In the genomic region with DNA sequence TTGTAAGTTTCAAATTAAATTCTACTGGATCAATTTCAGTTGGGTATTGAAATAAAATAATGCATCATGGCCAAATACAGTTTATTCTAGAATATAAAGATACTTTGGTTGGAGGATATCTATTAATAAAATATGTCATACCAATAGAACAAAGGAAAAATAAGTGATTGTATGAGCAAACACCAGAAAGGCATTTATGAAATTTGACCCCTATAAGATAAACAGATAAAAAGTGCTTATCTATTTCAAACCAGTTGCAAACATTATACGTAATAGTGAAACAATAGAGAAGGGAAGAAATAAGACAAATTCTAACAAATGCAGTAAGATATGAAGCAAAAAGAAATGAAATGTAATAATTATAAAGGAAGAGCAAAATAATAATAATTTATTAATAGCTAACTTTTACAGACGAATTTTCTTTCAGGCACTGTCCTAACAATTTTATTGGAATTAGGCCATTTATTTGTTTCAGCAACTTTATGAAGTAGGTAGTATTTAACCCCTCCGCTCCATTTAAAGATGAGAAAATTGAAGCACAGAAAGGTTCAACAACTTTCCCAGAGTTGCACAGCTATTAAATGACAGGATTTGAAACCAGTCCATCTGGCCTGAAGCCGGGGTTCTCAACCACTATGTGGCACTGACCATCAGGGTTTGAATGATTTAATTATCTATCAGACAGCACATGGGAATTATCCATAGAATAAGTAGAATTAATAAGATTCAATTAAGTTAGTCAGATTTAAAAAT, we compare ENCODE assay signal across 2 cellular contexts.
TF ChIP-seq lines count a peak whose summit lies in the region.

No MANE protein-coding gene starts in this region.

TF ChIP-seq in HCT116, 20 proteins besides CTCF, POLR2A, EP300 and RAD21:
- TF ChIP-seq POLR2AphosphoS5 (IDR thresholded peaks at IDR 0.05; ENCODE audit: low read depth, low read length) (no peak), SP1 (IDR thresholded peaks at IDR 0.05; ENCODE audit: low read depth) (no peak), CEBPB (IDR thresholded peaks at IDR 0.05; ENCODE audit: low read depth) (no peak), EZH2phosphoT487 (IDR thresholded peaks at IDR 0.05; ENCODE audit: borderline replicate concordance) (no peak), ZNF274 (IDR thresholded peaks at IDR 0.05; ENCODE audit: low read depth, low read length) (no peak), CBX3 (IDR thresholded peaks at IDR 0.05; ENCODE audit: low read depth) (no peak), EZH2 (IDR thresholded peaks at IDR 0.05) (no peak), ELF1 (IDR thresholded peaks at IDR 0.05; ENCODE audit: borderline replicate concordance, low read depth) (no peak), SRF (IDR thresholded peaks at IDR 0.05; ENCODE audit: low read depth) (no peak), TCF7L2 (IDR thresholded peaks at IDR 0.05; ENCODE audit: borderline replicate concordance, extremely low read depth, insufficient read depth, insufficient read length) (no peak), FOSL1 (IDR thresholded peaks at IDR 0.05; ENCODE audit: low read depth) (no peak), JUND (IDR thresholded peaks at IDR 0.05) (no peak), YY1 (IDR thresholded peaks at IDR 0.05; ENCODE audit: extremely low read depth, insufficient replicate concordance, low read depth, low read length) (no peak)
- TF ChIP-seq, protein P1, sequence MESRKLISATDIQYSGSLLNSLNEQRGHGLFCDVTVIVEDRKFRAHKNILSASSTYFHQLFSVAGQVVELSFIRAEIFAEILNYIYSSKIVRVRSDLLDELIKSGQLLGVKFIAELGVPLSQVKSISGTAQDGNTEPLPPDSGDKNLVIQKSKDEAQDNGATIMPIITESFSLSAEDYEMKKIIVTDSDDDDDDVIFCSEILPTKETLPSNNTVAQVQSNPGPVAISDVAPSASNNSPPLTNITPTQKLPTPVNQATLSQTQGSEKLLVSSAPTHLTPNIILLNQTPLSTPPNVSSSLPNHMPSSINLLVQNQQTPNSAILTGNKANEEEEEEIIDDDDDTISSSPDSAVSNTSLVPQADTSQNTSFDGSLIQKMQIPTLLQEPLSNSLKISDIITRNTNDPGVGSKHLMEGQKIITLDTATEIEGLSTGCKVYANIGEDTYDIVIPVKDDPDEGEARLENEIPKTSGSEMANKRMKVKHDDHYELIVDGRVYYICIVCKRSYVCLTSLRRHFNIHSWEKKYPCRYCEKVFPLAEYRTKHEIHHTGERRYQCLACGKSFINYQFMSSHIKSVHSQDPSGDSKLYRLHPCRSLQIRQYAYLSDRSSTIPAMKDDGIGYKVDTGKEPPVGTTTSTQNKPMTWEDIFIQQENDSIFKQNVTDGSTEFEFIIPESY (IDR thresholded peaks at IDR 0.05; ENCODE audit: extremely low read depth, insufficient replicate concordance, low read length), result no peak
- TF ChIP-seq, protein P2, sequence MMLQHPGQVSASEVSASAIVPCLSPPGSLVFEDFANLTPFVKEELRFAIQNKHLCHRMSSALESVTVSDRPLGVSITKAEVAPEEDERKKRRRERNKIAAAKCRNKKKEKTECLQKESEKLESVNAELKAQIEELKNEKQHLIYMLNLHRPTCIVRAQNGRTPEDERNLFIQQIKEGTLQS (IDR thresholded peaks at IDR 0.05), result no peak
- TF ChIP-seq, protein P3, sequence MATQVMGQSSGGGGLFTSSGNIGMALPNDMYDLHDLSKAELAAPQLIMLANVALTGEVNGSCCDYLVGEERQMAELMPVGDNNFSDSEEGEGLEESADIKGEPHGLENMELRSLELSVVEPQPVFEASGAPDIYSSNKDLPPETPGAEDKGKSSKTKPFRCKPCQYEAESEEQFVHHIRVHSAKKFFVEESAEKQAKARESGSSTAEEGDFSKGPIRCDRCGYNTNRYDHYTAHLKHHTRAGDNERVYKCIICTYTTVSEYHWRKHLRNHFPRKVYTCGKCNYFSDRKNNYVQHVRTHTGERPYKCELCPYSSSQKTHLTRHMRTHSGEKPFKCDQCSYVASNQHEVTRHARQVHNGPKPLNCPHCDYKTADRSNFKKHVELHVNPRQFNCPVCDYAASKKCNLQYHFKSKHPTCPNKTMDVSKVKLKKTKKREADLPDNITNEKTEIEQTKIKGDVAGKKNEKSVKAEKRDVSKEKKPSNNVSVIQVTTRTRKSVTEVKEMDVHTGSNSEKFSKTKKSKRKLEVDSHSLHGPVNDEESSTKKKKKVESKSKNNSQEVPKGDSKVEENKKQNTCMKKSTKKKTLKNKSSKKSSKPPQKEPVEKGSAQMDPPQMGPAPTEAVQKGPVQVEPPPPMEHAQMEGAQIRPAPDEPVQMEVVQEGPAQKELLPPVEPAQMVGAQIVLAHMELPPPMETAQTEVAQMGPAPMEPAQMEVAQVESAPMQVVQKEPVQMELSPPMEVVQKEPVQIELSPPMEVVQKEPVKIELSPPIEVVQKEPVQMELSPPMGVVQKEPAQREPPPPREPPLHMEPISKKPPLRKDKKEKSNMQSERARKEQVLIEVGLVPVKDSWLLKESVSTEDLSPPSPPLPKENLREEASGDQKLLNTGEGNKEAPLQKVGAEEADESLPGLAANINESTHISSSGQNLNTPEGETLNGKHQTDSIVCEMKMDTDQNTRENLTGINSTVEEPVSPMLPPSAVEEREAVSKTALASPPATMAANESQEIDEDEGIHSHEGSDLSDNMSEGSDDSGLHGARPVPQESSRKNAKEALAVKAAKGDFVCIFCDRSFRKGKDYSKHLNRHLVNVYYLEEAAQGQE (IDR thresholded peaks at IDR 0.05; ENCODE audit: low read depth), result no peak

TF ChIP-seq in endothelial cell of umbilical vein, 7 proteins besides CTCF, POLR2A, EP300 and RAD21:
- no peak for TF ChIP-seq EZH2 (IDR thresholded peaks at IDR 0.05; ENCODE audit: borderline replicate concordance, low read depth, low read length, severe bottlenecking)
- peak; percentile 71 for TF ChIP-seq GATA2 (IDR thresholded peaks at IDR 0.05; ENCODE audit: insufficient read depth, insufficient read length, low read depth, low read length)
- TF ChIP-seq JUN (IDR thresholded peaks at IDR 0.05; ENCODE audit: borderline replicate concordance, insufficient read depth, insufficient read length, low read depth), result peak; percentile 12
